ENCODE assay signal across 19 cellular contexts in genomic region chr9:105672711-105673234, GRCh38. TPM values are rescaled to one million over a fixed set of nuclear protein-coding genes. Genes with fewer than 3 reads are reported as not detected.
DNase-seq lines count a peak whose midpoint lies in the region; ATAC-seq and TF ChIP-seq lines count a peak whose summit lies in the region.
"Had no signal": no experiment of that assay in that cellular context is flagged by ENCODE, and none has a peak within 500 bp of the region (broad histone marks: within the 10 kb centered on the region; RNA-seq: fewer than 3 reads in every experiment).

No MANE protein-coding gene starts in this region.

- peak overlapping the region; percentile 25 for H2AFZ ChIP-seq in SU-DHL-6 (ENCODE audit: low read depth, low read length, severe bottlenecking)

- H3K27me3 ChIP-seq in SU-DHL-6 (ENCODE audit: low read length) = no peaks in the 10 kb centered on the region

- ATAC-seq in GM21367 (IDR thresholded peaks at IDR 0.05; ENCODE audit: unreplicated experiment) = peak; percentile 68
- ATAC-seq: activated T-cell treated with anti-CD3 and anti-CD28 coated beads, Interleukin-2, amount 50 U/mL, for 72 hours; gastroesophageal sphincter; stimulated activated effector memory CD8-positive, alpha-beta T cell treated with anti-CD3 and anti-CD28 coated beads, Interleukin-12 subunit alpha, Interleukin-12 subunit beta, amount 100 ng/mL, for 72 hours had no signal

- DNase-seq in DMS153 (lab: John Stamatoyannopoulos, UW) = peak; percentile 21
- peak; percentile 86 to 88 for DNase-seq in Kasumi-1 (lab: John Stamatoyannopoulos, UW)
- DNase-seq in G401 (ENCODE audit: low spot score) = no peak
- no peak for DNase-seq in cardiac septum (ENCODE audit: low spot score)
- no peak for DNase-seq in NCI-H2081 treated with DMSO at 0.1 percent for 48 hours (lab: John Stamatoyannopoulos, UW)
- DNase-seq in stimulated activated CD4-positive, alpha-beta T cell treated with anti-CD3 and anti-CD28 coated beads, Interleukin-4, amount 100 ng/mL, for 1 hour = no peak
- DNase-seq: activated CD4-positive, CD25-positive, alpha-beta regulatory T cell treated with anti-CD3 and anti-CD28 coated beads, Interleukin-2, amount 50 U/mL, for 72 hours; activated T-cell treated with anti-CD3 and anti-CD28 coated beads, Interleukin-2, amount 50 U/mL, for 72 hours; aorta; DMS79 treated with DMSO at 0.1 percent for 48 hours; dorsolateral prefrontal cortex; kidney glomerular epithelial cell; NCI-H1417; NCI-H524 treated with DMSO at 0.1 percent for 48 hours had no signal

- no peak overlapping the region for H3K9ac ChIP-seq in SU-DHL-6 (ENCODE audit: low read length)

- in situ Hi-C loops in G401 (cut with HindIII; ENCODE audit: low sequenced_read_pairs) = no loop called here

- H3K9me3 ChIP-seq in SU-DHL-6 (ENCODE audit: insufficient read depth, low read length) = peaks cover 4% of the 10 kb centered on the region; the same call in 1 of the 2 replicates
- H3K9me3 ChIP-seq: gastroesophageal sphincter, SJSA1 had no signal

- intact Hi-C loops in cardiac septum (cut with DNase I) = no loop called here

- H4K20me1 ChIP-seq in SU-DHL-6 (ENCODE audit: low read depth, low read length) = no peaks in the 10 kb centered on the region

- 0 out of 2 replicates have a peak, but pooled peaks cover 2% of the 10 kb centered on the region for H3K36me3 ChIP-seq in SU-DHL-6 (ENCODE audit: low read length)
- H3K36me3 ChIP-seq: gastroesophageal sphincter, SJSA1 had no signal

- TF ChIP-seq CTCF in SU-DHL-6 (IDR thresholded peaks at IDR 0.05; ENCODE audit: insufficient read depth, low read length, poor library complexity, severe bottlenecking) = no peak

- H3K4me3 ChIP-seq in SU-DHL-6 (ENCODE audit: insufficient read depth, low read length, poor library complexity, severe bottlenecking) = peak overlapping the region; percentile 1
- H3K4me3 ChIP-seq: dorsolateral prefrontal cortex, gastroesophageal sphincter, SJSA1 had no signal

- H3K4me2 ChIP-seq in SU-DHL-6 (ENCODE audit: low read depth, low read length, poor library complexity, severe bottlenecking) = peak overlapping the region; percentile 41

- no peaks in the 10 kb centered on the region for H3K79me2 ChIP-seq in SU-DHL-6 (ENCODE audit: insufficient read depth, low read length)

- H3K27ac ChIP-seq in SU-DHL-6 (ENCODE audit: low read depth, low read length) = peak overlapping the region; percentile 28
- H3K27ac ChIP-seq: dorsolateral prefrontal cortex, gastroesophageal sphincter, SJSA1 had no signal

- no peaks in the 10 kb centered on the region for H3F3A ChIP-seq in SU-DHL-6 (ENCODE audit: insufficient read depth)

- no peaks in the 10 kb centered on the region for H3K9me2 ChIP-seq in SU-DHL-6 (replicated peaks; ENCODE audit: insufficient read depth, low read length)

RNA-seq across cellular contexts. Expression of gene TAL2, which starts 10.5 kb away (rescaled TPM):
- total RNA-seq in G401 (2014; rRNA removed; shearing (Covaris generic)) = not detected in 2 replicates
- total RNA-seq in cardiac septum = not detected
- total RNA-seq: activated T-cell treated with anti-CD3 and anti-CD28 coated beads, Interleukin-2, amount 50 U/mL, for 72 hours; aorta; gastroesophageal sphincter; SJSA1 had no signal

RNA-seq across cellular contexts. Expression of gene TMEM38B, which starts 21.6 kb away (rescaled TPM):
- 23.1 and 29.5 TPM in 2 replicates for total RNA-seq in G401 (2014; rRNA removed; shearing (Covaris generic))
- 36.2 TPM for total RNA-seq in cardiac septum

Comparison
In these comparisons a context has a peak if more than half of its experiments do, and no peak if none do; other contexts are left out.
1. DNase-seq: peak in DMS153 (single experiment) and Kasumi-1 (2 of 2); none in G401 (single experiment), cardiac septum (single experiment), NCI-H2081 treated with DMSO at 0.1 percent for 48 hours (single experiment) and stimulated activated CD4-positive, alpha-beta T cell treated with anti-CD3 and anti-CD28 coated beads, Interleukin-4, amount 100 ng/mL, for 1 hour (single experiment).